ENCODE assay signal across 34 cellular contexts in genomic region chr13:49234741-49235140, GRCh38. TPM values are rescaled to one million over a fixed set of nuclear protein-coding genes. Genes with fewer than 3 reads are reported as not detected.
"Had no signal": no experiment of that assay in that cellular context is flagged by ENCODE, and none has a peak within 500 bp of the region (broad histone marks: within the 10 kb centered on the region; RNA-seq: fewer than 3 reads in every experiment).

No MANE protein-coding gene starts in this region.

- FAIRE-seq: urothelium cell line had no signal

- H3K36me3 ChIP-seq: stomach, suprapubic skin, thoracic aorta, thyroid gland, tibial artery, tibial nerve, transverse colon, upper lobe of left lung, upper lobe of right lung, uterus, vagina had no signal

- H3K4me1 ChIP-seq: stomach, suprapubic skin, testis, thyroid gland, tibial artery, tibial nerve, transverse colon, upper lobe of left lung, upper lobe of right lung, uterus, vagina had no signal

- H3K4me1 Mint-ChIP-seq: stimulated activated effector memory CD8-positive, alpha-beta T cell treated with anti-CD3 and anti-CD28 coated beads, Interleukin-12 subunit alpha, Interleukin-12 subunit beta, amount 100 ng/mL, for 72 hours; stimulated activated naive CD8-positive, alpha-beta T cell treated with anti-CD3 and anti-CD28 coated beads, Interleukin-15, amount 100 ng/mL, for 72 hours had no signal

- H3K9me3 ChIP-seq: stomach, suprapubic skin, testis, thoracic aorta, thyroid gland, tibial artery, tibial nerve, transverse colon, upper lobe of left lung, upper lobe of right lung, uterus, vagina had no signal

- H3K27me3 Mint-ChIP-seq: stimulated activated memory B cell treated with anti-CD40 and anti-IgM and Interleukin-4, amounts not matched to agents 10 μg/mL and 1 μg/mL and 100 μg/mL, for 72 hours; stimulated activated naive B cell treated with anti-CD40 and anti-IgM and Interleukin-4, amounts not matched to agents 10 μg/mL and 1 μg/mL and 100 μg/mL, for 72 hours; stimulated activated naive CD8-positive, alpha-beta T cell treated with anti-CD3 and anti-CD28 coated beads, Interleukin-15, amount 100 ng/mL, for 72 hours; stimulated activated naive CD8-positive, alpha-beta T cell treated with anti-CD3 and anti-CD28 coated beads, Interleukin-15, Interleukin-2, amounts not matched to agents 100 ng/mL and 50 ng/mL, for 24 hours; type B pancreatic cell had no signal

- DNase-seq: stimulated activated CD4-positive, alpha-beta T cell treated with anti-CD3 and anti-CD28 coated beads, Interleukin-2, amount 100 ng/mL, for 48 hours; stimulated activated CD4-positive, alpha-beta T cell treated with anti-CD3 and anti-CD28 coated beads, Interleukin-4, amount 100 ng/mL, for 1 hour; stimulated activated CD4-positive, alpha-beta T cell treated with anti-CD3 and anti-CD28 coated beads, Interleukin-4, amount 100 ng/mL, for 24 hours; stimulated activated CD4-positive, alpha-beta T cell treated with anti-CD3 and anti-CD28 coated beads, Interleukin-4, amount 100 ng/mL, for 4 hours; stimulated activated CD8-positive, alpha-beta memory T cell treated with anti-CD3 and anti-CD28 coated beads, Interleukin-4, amount 100 ng/mL, for 48 hours; stimulated activated naive B cell treated with anti-CD40 and anti-IgM and Interleukin-4, amounts not matched to agents 10 μg/mL and 1 μg/mL and 100 μg/mL, for 72 hours; stimulated activated naive CD4-positive, alpha-beta T cell; stimulated activated naive CD4-positive, alpha-beta T cell treated with Interleukin-2 at 50 U/mL for 16 hours; stimulated activated naive CD8-positive, alpha-beta T cell treated with anti-CD3 and anti-CD28 coated beads, Interleukin-15, amount 100 ng/mL, for 72 hours; stimulated activated naive CD8-positive, alpha-beta T cell treated with anti-CD3 and anti-CD28 coated beads, Interleukin-15, Interleukin-2, amounts not matched to agents 100 U/mL and 50 U/mL, for 24 hours; stomach; substantia nigra; testis; thyroid gland; tibial artery; transverse colon; trophoblast cell; upper lobe of left lung; upper lobe of right lung; uterus had no signal

- H3K4me3 ChIP-seq: stomach, suprapubic skin, testis, thoracic aorta, thyroid gland, tibial artery, tibial nerve, transverse colon, upper lobe of left lung, upper lobe of right lung, uterus, vagina had no signal

- H3K27me3 ChIP-seq: stomach, suprapubic skin, testis, thyroid gland, tibial artery, tibial nerve, transverse colon, upper lobe of left lung, upper lobe of right lung, uterus, vagina had no signal

- H3K27ac ChIP-seq: stomach, suprapubic skin, testis, thoracic aorta, thyroid gland, tibial artery, tibial nerve, transverse colon, upper lobe of left lung, upper lobe of right lung, uterus, vagina had no signal

- H3K4me3 Mint-ChIP-seq: stimulated activated effector memory CD8-positive, alpha-beta T cell treated with anti-CD3 and anti-CD28 coated beads, Interleukin-12 subunit alpha, Interleukin-12 subunit beta, amount 100 ng/mL, for 72 hours; stimulated activated memory B cell treated with anti-CD40 and anti-IgM and Interleukin-4, amounts not matched to agents 10 μg/mL and 1 μg/mL and 100 μg/mL, for 72 hours; stimulated activated naive B cell treated with anti-CD40 and anti-IgM and Interleukin-4, amounts not matched to agents 10 μg/mL and 1 μg/mL and 100 μg/mL, for 72 hours; stimulated activated naive CD8-positive, alpha-beta T cell treated with anti-CD3 and anti-CD28 coated beads, Interleukin-15, amount 100 ng/mL, for 72 hours; stimulated activated naive CD8-positive, alpha-beta T cell treated with anti-CD3 and anti-CD28 coated beads, Interleukin-15, Interleukin-2, amounts not matched to agents 100 ng/mL and 50 ng/mL, for 24 hours; type B pancreatic cell had no signal

- ATAC-seq: stimulated activated effector memory CD8-positive, alpha-beta T cell treated with anti-CD3 and anti-CD28 coated beads, Interleukin-12 subunit alpha, Interleukin-12 subunit beta, amount 100 ng/mL, for 72 hours; stimulated activated memory B cell treated with anti-CD40 and anti-IgM and Interleukin-4, amounts not matched to agents 10 μg/mL and 1 μg/mL and 100 μg/mL, for 72 hours; stimulated activated naive B cell treated with anti-CD40 and anti-IgM and Interleukin-4, amounts not matched to agents 10 μg/mL and 1 μg/mL and 100 μg/mL, for 72 hours; stimulated activated naive CD8-positive, alpha-beta T cell treated with anti-CD3 and anti-CD28 coated beads, Interleukin-15, amount 100 ng/mL, for 72 hours; stimulated activated naive CD8-positive, alpha-beta T cell treated with anti-CD3 and anti-CD28 coated beads, Interleukin-15, Interleukin-2, amounts not matched to agents 100 U/mL and 50 U/mL, for 24 hours; upper lobe of right lung had no signal

- H3K9me3 Mint-ChIP-seq: stimulated activated effector memory CD8-positive, alpha-beta T cell treated with anti-CD3 and anti-CD28 coated beads, Interleukin-12 subunit alpha, Interleukin-12 subunit beta, amount 100 ng/mL, for 72 hours; stimulated activated memory B cell treated with anti-CD40 and anti-IgM and Interleukin-4, amounts not matched to agents 10 μg/mL and 1 μg/mL and 100 μg/mL, for 72 hours; stimulated activated naive B cell treated with anti-CD40 and anti-IgM and Interleukin-4, amounts not matched to agents 10 μg/mL and 1 μg/mL and 100 μg/mL, for 72 hours; stimulated activated naive CD8-positive, alpha-beta T cell treated with anti-CD3 and anti-CD28 coated beads, Interleukin-15, amount 100 ng/mL, for 72 hours; stimulated activated naive CD8-positive, alpha-beta T cell treated with anti-CD3 and anti-CD28 coated beads, Interleukin-15, Interleukin-2, amounts not matched to agents 100 ng/mL and 50 ng/mL, for 24 hours; type B pancreatic cell had no signal

- H3K36me3 Mint-ChIP-seq: stimulated activated effector memory CD8-positive, alpha-beta T cell treated with anti-CD3 and anti-CD28 coated beads, Interleukin-12 subunit alpha, Interleukin-12 subunit beta, amount 100 ng/mL, for 72 hours; stimulated activated memory B cell treated with anti-CD40 and anti-IgM and Interleukin-4, amounts not matched to agents 10 μg/mL and 1 μg/mL and 100 μg/mL, for 72 hours; stimulated activated naive B cell treated with anti-CD40 and anti-IgM and Interleukin-4, amounts not matched to agents 10 μg/mL and 1 μg/mL and 100 μg/mL, for 72 hours; type B pancreatic cell had no signal

- H3K27ac Mint-ChIP-seq: stimulated activated effector memory CD8-positive, alpha-beta T cell treated with anti-CD3 and anti-CD28 coated beads, Interleukin-12 subunit alpha, Interleukin-12 subunit beta, amount 100 ng/mL, for 72 hours; stimulated activated memory B cell treated with anti-CD40 and anti-IgM and Interleukin-4, amounts not matched to agents 10 μg/mL and 1 μg/mL and 100 μg/mL, for 72 hours; stimulated activated naive B cell treated with anti-CD40 and anti-IgM and Interleukin-4, amounts not matched to agents 10 μg/mL and 1 μg/mL and 100 μg/mL, for 72 hours; stimulated activated naive CD8-positive, alpha-beta T cell treated with anti-CD3 and anti-CD28 coated beads, Interleukin-15, amount 100 ng/mL, for 72 hours; stimulated activated naive CD8-positive, alpha-beta T cell treated with anti-CD3 and anti-CD28 coated beads, Interleukin-15, Interleukin-2, amounts not matched to agents 100 ng/mL and 50 ng/mL, for 24 hours; type B pancreatic cell had no signal

RNA-seq across cellular contexts. Expression of gene MLNR, which starts 14.6 kb away (rescaled TPM):
- total RNA-seq: subcutaneous adipose tissue, suprapubic skin, temporal lobe, transverse colon, upper lobe of right lung, ureter, urinary bladder, uterus, vagina had no signal
- polyA plus RNA-seq: thymus, urinary bladder had no signal
